In the genomic region with DNA sequence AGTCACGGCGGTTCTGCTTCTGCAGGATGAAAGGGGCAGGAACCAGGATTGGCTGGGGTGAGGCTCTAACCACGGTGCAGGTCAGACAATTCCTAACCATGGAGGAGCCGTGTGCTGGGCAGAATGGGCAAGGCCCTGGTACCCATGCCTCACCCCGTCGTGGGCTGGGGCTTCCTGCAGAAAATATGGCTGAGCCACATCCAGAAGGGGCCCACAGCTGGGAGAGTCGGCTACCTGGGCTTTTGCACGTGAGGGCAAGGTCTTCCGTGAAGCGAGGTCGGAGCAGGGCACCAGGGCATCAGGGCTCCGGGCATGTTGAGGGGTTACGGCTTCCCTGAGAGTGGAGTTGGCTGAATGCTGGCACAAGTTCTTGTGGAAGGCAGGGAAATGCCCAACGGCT, we compare ENCODE assay signal across 29 cellular contexts.
"Had no signal": no experiment of that assay in that cellular context is flagged by ENCODE, and none has a peak within 500 bp of the region (broad histone marks: within the 10 kb centered on the region; RNA-seq: fewer than 3 reads in every experiment).

No MANE protein-coding gene starts in this region.

- H3K9me3 ChIP-seq: MG63 had no signal

- DNase-seq: activated CD4-positive, alpha-beta T cell treated with anti-CD3 and anti-CD28 coated beads for 1 hour; activated CD4-positive, alpha-beta T cell treated with anti-CD3 and anti-CD28 coated beads, Interleukin-2, amount 10 ng/mL, durations not matched to agents 24 days and 14 days; activated CD4-positive, alpha-beta T cell treated with anti-CD3 and anti-CD28 coated beads, Interleukin-2, amount 50 U/mL, for 4 hours; activated CD4-positive, CD25-positive, alpha-beta regulatory T cell; activated CD8-positive, alpha-beta T cell treated with anti-CD3 and anti-CD28 coated beads for 36 hours; activated naive CD4-positive, alpha-beta T cell treated with anti-CD3 and anti-CD28 coated beads, Interleukin-2, amount 10 ng/mL, durations not matched to agents 7 days and 5 days; activated naive CD8-positive, alpha-beta T cell treated with anti-CD3 and anti-CD28 coated beads, Interleukin-2, amount 50 U/mL, for 24 hours; activated T-cell treated with anti-CD3 and anti-CD28 coated beads, Interleukin-2, amount 50 U/mL, for 24 hours; anterior cingulate cortex; Kasumi-1; KG1; MG63; MV-4-11; NCI-H1092; NCI-H146; NCI-H187; NCI-H2029 treated with DMSO at 0.1 percent for 48 hours; NCI-H2107; NCI-H2171; NCI-H510A; NCI-H526; NCI-H748 treated with DMSO at 0.1 percent for 48 hours; NK-92 treated with Interleukin-12 subunit alpha and Interleukin-12 subunit beta, amount 100 ng/mL, for 24 hours; Right ventricle myocardium superior; T1000; WERI-Rb-1 had no signal

- H3K27ac Mint-ChIP-seq: activated CD4-positive, alpha-beta T cell treated with anti-CD3 and anti-CD28 coated beads, Interleukin-2, amount 10 ng/mL, durations not matched to agents 24 days and 14 days; activated CD8-positive, alpha-beta T cell treated with anti-CD3 and anti-CD28 coated beads for 36 hours; activated naive CD4-positive, alpha-beta T cell treated with anti-CD3 and anti-CD28 coated beads, Interleukin-2, amount 10 ng/mL, durations not matched to agents 7 days and 5 days; activated naive CD8-positive, alpha-beta T cell; activated naive CD8-positive, alpha-beta T cell treated with anti-CD3 and anti-CD28 coated beads, Interleukin-2, amount 50 U/mL, for 24 hours; activated T-cell treated with anti-CD3 and anti-CD28 coated beads, Interleukin-2, amount 50 U/mL, for 24 hours; activated T-helper 1 cell treated with anti-CD3 and anti-CD28 coated beads, Interleukin-12 subunit alpha, Interleukin-12 subunit beta, Interleukin-2, Interleukin-4 antibody, amounts not matched to agents 30 ng/mL and 10 ng/mL and 1 ng/mL, durations not matched to agents 14 hours and 24 hours and 36 hours had no signal

- H3K4me3 ChIP-seq: MG63 had no signal

- H3K4me1 Mint-ChIP-seq: activated CD4-positive, alpha-beta T cell treated with anti-CD3 and anti-CD28 coated beads, Interleukin-2, amount 10 ng/mL, durations not matched to agents 24 days and 14 days; activated naive CD4-positive, alpha-beta T cell treated with anti-CD3 and anti-CD28 coated beads, Interleukin-2, amount 10 ng/mL, durations not matched to agents 7 days and 5 days; activated naive CD8-positive, alpha-beta T cell treated with anti-CD3 and anti-CD28 coated beads, Interleukin-2, amount 50 U/mL, for 24 hours had no signal

- H3K4me3 Mint-ChIP-seq: activated CD4-positive, alpha-beta T cell treated with anti-CD3 and anti-CD28 coated beads, Interleukin-2, amount 10 ng/mL, durations not matched to agents 24 days and 14 days; activated CD8-positive, alpha-beta T cell treated with anti-CD3 and anti-CD28 coated beads for 36 hours; activated naive CD4-positive, alpha-beta T cell treated with anti-CD3 and anti-CD28 coated beads, Interleukin-2, amount 10 ng/mL, durations not matched to agents 7 days and 5 days; activated naive CD8-positive, alpha-beta T cell; activated naive CD8-positive, alpha-beta T cell treated with anti-CD3 and anti-CD28 coated beads, Interleukin-2, amount 50 U/mL, for 24 hours; activated T-cell treated with anti-CD3 and anti-CD28 coated beads, Interleukin-2, amount 50 U/mL, for 24 hours; activated T-helper 1 cell treated with anti-CD3 and anti-CD28 coated beads, Interleukin-12 subunit alpha, Interleukin-12 subunit beta, Interleukin-2, Interleukin-4 antibody, amounts not matched to agents 30 ng/mL and 10 ng/mL and 1 ng/mL, durations not matched to agents 14 hours and 24 hours and 36 hours; brain had no signal

- H3K27me3 ChIP-seq: MG63 had no signal

- ATAC-seq: activated CD8-positive, alpha-beta T cell treated with anti-CD3 and anti-CD28 coated beads for 36 hours; activated naive CD8-positive, alpha-beta T cell treated with anti-CD3 and anti-CD28 coated beads, Interleukin-2, amount 50 U/mL, for 24 hours had no signal

- H3K27me3 Mint-ChIP-seq: activated CD4-positive, alpha-beta T cell treated with anti-CD3 and anti-CD28 coated beads, Interleukin-2, amount 10 ng/mL, durations not matched to agents 24 days and 14 days; activated CD8-positive, alpha-beta T cell treated with anti-CD3 and anti-CD28 coated beads for 36 hours; activated naive CD4-positive, alpha-beta T cell treated with anti-CD3 and anti-CD28 coated beads, Interleukin-2, amount 10 ng/mL, durations not matched to agents 7 days and 5 days; activated naive CD8-positive, alpha-beta T cell treated with anti-CD3 and anti-CD28 coated beads, Interleukin-2, amount 50 U/mL, for 24 hours; activated T-cell treated with anti-CD3 and anti-CD28 coated beads, Interleukin-2, amount 50 U/mL, for 24 hours; brain had no signal

- H3K27ac ChIP-seq: WERI-Rb-1 had no signal

- H3K36me3 Mint-ChIP-seq: activated naive CD4-positive, alpha-beta T cell treated with anti-CD3 and anti-CD28 coated beads, Interleukin-2, amount 10 ng/mL, durations not matched to agents 7 days and 5 days; activated naive CD8-positive, alpha-beta T cell had no signal

- H3K9me3 Mint-ChIP-seq: activated CD4-positive, alpha-beta T cell treated with anti-CD3 and anti-CD28 coated beads, Interleukin-2, amount 10 ng/mL, durations not matched to agents 24 days and 14 days; activated naive CD8-positive, alpha-beta T cell treated with anti-CD3 and anti-CD28 coated beads, Interleukin-2, amount 50 U/mL, for 24 hours; activated T-helper 1 cell treated with anti-CD3 and anti-CD28 coated beads, Interleukin-12 subunit alpha, Interleukin-12 subunit beta, Interleukin-2, Interleukin-4 antibody, amounts not matched to agents 30 ng/mL and 10 ng/mL and 1 ng/mL, durations not matched to agents 14 hours and 24 hours and 36 hours had no signal

- H3K36me3 ChIP-seq: MG63, WERI-Rb-1 had no signal
